9 cellular contexts compared by ENCODE assay signal in the genomic region with DNA sequence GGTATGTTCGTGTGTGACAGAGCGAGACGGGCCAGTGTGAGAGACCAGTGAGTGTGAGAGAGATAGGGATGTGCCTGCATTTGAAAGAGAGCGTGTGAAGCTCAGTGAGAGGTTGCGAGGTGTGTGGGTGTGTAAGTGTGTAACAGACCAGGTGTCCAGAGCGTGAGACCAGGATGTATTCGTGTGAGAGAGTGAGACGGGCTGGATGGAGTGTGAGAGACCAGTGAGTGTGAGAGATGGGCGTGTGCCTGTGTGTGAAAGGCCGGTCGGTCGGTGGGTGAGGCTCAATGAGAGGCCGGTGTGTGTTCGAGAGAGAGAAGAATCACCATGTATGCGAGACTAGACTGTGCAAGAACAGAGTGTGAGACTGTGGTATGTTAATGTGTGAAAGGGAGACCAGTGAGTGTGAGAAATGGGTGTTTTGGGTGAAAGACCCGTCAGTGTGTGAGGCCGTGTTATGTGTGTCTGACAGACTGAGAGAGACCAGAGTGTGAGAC. TPM values are rescaled to one million over a fixed set of nuclear protein-coding genes. Genes with fewer than 3 reads are reported as not detected.
DNase-seq lines count a peak whose midpoint lies in the region; ATAC-seq and TF ChIP-seq lines count a peak whose summit lies in the region.
"Had no signal": no experiment of that assay in that cellular context is flagged by ENCODE, and none has a peak within 500 bp of the region (broad histone marks: within the 10 kb centered on the region; RNA-seq: fewer than 3 reads in every experiment).

No MANE protein-coding gene starts in this region.

- H3K4me3 ChIP-seq in HL-60 (replicated peaks; ENCODE audit: insufficient read depth, low read length) (peak overlapping the region; percentile 66), brain microvascular endothelial cell (ENCODE audit: low read depth, low read length) (peak overlapping the region; percentile 80), thoracic aorta (peak overlapping the region; percentile 87), MG63 (no peak overlapping the region)
- H3K4me3 ChIP-seq: SJSA1 had no signal

- no peak for TF ChIP-seq CTCF in HL-60 (IDR thresholded peaks at IDR 0.05; ENCODE audit: insufficient read depth, low read length)
- TF ChIP-seq CTCF in brain microvascular endothelial cell (IDR thresholded peaks at IDR 0.05; ENCODE audit: low read depth, low read length, missing control alignments) = no peak
- TF ChIP-seq CTCF in thoracic aorta (IDR thresholded peaks at IDR 0.05) = no peak

- DNase-seq in HL-60 (ENCODE audit: low read depth in 1 of 2, low spot score in 1 of 2) = no peak
- no peak for DNase-seq in brain microvascular endothelial cell
- DNase-seq in left colon = no peak
- DNase-seq in thoracic aorta (ENCODE audit: low spot score) = no peak
- no peak for DNase-seq in MG63
- DNase-seq in SHP77 (lab: John Stamatoyannopoulos, UW) = no peak

- H3K27me3 ChIP-seq in HL-60 (ENCODE audit: insufficient read depth, poor library complexity, severe bottlenecking) (no peaks in the 10 kb centered on the region), brain microvascular endothelial cell (replicated peaks) (no peaks in the 10 kb centered on the region), thoracic aorta (replicated peaks; ENCODE audit: insufficient read depth) (no peaks in the 10 kb centered on the region), MG63 (no peaks in the 10 kb centered on the region; the same call in 1 of the 2 replicates)
- H3K27me3 ChIP-seq: SJSA1 had no signal

- in situ Hi-C loops in brain microvascular endothelial cell (cut with HindIII; ENCODE audit: low pct_ligation_motif_present, low sequenced_read_pairs) = no loop called here

- H3K9me3 ChIP-seq in thoracic aorta (peaks cover 5% of the 10 kb centered on the region), MG63 (peaks cover 9% of the 10 kb centered on the region; the same call in 1 of the 2 replicates)

- peak; percentile 19 for ATAC-seq in left colon
- ATAC-seq in thoracic aorta (ENCODE audit: insufficient number of reproducible peaks, low FRiP score, low read depth) = peak; percentile 16
- no peak for ATAC-seq in GM19395 (IDR thresholded peaks at IDR 0.05; ENCODE audit: unreplicated experiment)

- H3K36me3 ChIP-seq in brain microvascular endothelial cell (replicated peaks) (no peaks in the 10 kb centered on the region), thoracic aorta (peaks cover 12% of the 10 kb centered on the region), MG63 (no peaks in the 10 kb centered on the region)
- H3K36me3 ChIP-seq: SJSA1 had no signal

- intact Hi-C loops in left colon (cut with DNase I, micrococcal nuclease) = no loop called here

- H3K4me1 ChIP-seq in thoracic aorta (ENCODE audit: control insufficient read depth in 1 of 2, low read depth in 2 of 2) = peaks cover 3 to 9% of the 10 kb centered on the region in 2 donors
- H3K4me1 ChIP-seq: SJSA1 had no signal

- peak overlapping the region; percentile 94 for H3K27ac ChIP-seq in HL-60 (replicated peaks)
- peak overlapping the region; percentile 97 for H3K27ac ChIP-seq in brain microvascular endothelial cell
- H3K27ac ChIP-seq in thoracic aorta = peak overlapping the region; percentile 90 to 97
- H3K27ac ChIP-seq: SJSA1 had no signal

RNA-seq across cellular contexts. Expression of gene ZNF471, which starts 0.7 kb away (rescaled TPM):
- total RNA-seq in left colon (1 to 10 TPM; 2.6 to 4.4 TPM), thoracic aorta (1 to 10 TPM; 3.9 to 6.2 TPM)
- not detected in 2 replicates for total RNA-seq in MG63 (2014; rRNA removed; shearing (Covaris generic); ENCODE audit: low replicate concordance)
- total RNA-seq: osteocyte had no signal

RNA-seq across cellular contexts. Expression of gene ZFP28, which starts 30.4 kb away (rescaled TPM):
- total RNA-seq in left colon (1 to 10 TPM in 1 of 2 donors, under 1 TPM in 1; 0.98 to 2.0 TPM), thoracic aorta (10 to 100 TPM; 10.4 to 15.8 TPM)
- 1.8 and 8.4 TPM in 2 replicates for total RNA-seq in MG63 (2014; rRNA removed; shearing (Covaris generic); ENCODE audit: low replicate concordance)

RNA-seq across cellular contexts. Expression of gene ZNF667, which starts 31.2 kb away (rescaled TPM):
- total RNA-seq in left colon = under 1 TPM; 0.34 to 0.67 TPM
- total RNA-seq in thoracic aorta = 1 to 10 TPM; 4.6 to 7.8 TPM
- total RNA-seq in MG63 (2014; rRNA removed; shearing (Covaris generic); ENCODE audit: low replicate concordance) = not detected in 2 replicates
- total RNA-seq: osteocyte, SJSA1 had no signal

RNA-seq across cellular contexts. Expression of gene ZNF470, which starts 58.9 kb away (rescaled TPM):
- 1 to 10 TPM; 1.3 to 2.5 TPM for total RNA-seq in left colon
- 1 to 10 TPM; 4.1 to 5.7 TPM for total RNA-seq in thoracic aorta
- total RNA-seq in MG63 (2014; rRNA removed; shearing (Covaris generic); ENCODE audit: low replicate concordance) = 0.25 and 0.33 TPM in 2 replicates
